Comparison of ENCODE assay signal across 12 cellular contexts in genomic region chr11:94184362-94184761, GRCh38. TPM values are rescaled to one million over a fixed set of nuclear protein-coding genes. Genes with fewer than 3 reads are reported as not detected.
DNase-seq lines count a peak whose midpoint lies in the region; ATAC-seq and TF ChIP-seq lines count a peak whose summit lies in the region.
"Had no signal": no experiment of that assay in that cellular context is flagged by ENCODE, and none has a peak within 500 bp of the region (broad histone marks: within the 10 kb centered on the region; RNA-seq: fewer than 3 reads in every experiment).

No MANE protein-coding gene starts in this region.

- intact Hi-C loops in IMR-90 (cut with micrococcal nuclease), result loop anchor here (5.0 kb wide), 1 partner anchor 277 kb away; no protein-coding TSS in a partner anchor
- intact Hi-C loops in adrenal gland (cut with DNase I), result no loop called here

- no peak overlapping the region for H2AK5ac ChIP-seq in IMR-90 (ENCODE audit: low read depth, low read length)

- H3K4me3 Mint-ChIP-seq in chondrocyte (ENCODE audit: unreplicated experiment) (no peak overlapping the region), immature natural killer cell (no peak overlapping the region)
- H3K4me3 Mint-ChIP-seq: activated naive CD4-positive, alpha-beta T cell treated with anti-CD3 and anti-CD28 coated beads, Interleukin-2, amount 50 U/mL, for 24 hours; natural killer cell treated with Interleukin-12 subunit alpha and Interleukin-12 subunit beta and Interleukin-15 and Interleukin-18, amount 100 ng/mL, for 72 hours; T-helper 17 cell had no signal

- no peak overlapping the region for H4K5ac ChIP-seq in IMR-90 (ENCODE audit: low read depth, low read length)

- H3K27ac ChIP-seq in IMR-90 (ENCODE audit: insufficient read depth, low read length) (no peak overlapping the region), osteoblast (ENCODE audit: low read depth, low read length) (no peak overlapping the region), adrenal gland (no peak overlapping the region)
- H3K27ac ChIP-seq: right lobe of liver had no signal

- H2BK20ac ChIP-seq in IMR-90 (ENCODE audit: low read depth, low read length), result no peak overlapping the region

- H4K20me1 ChIP-seq in IMR-90 (ENCODE audit: insufficient read depth, low read length) (peaks cover 3% of the 10 kb centered on the region), osteoblast (ENCODE audit: insufficient read depth, low read length) (no peaks in the 10 kb centered on the region)

- peaks cover 24% of the 10 kb centered on the region for H3K9me1 ChIP-seq in IMR-90 (ENCODE audit: insufficient read depth, low read length)

- H3K36me3 Mint-ChIP-seq in chondrocyte (ENCODE audit: low read depth) (peaks cover 19% of the 10 kb centered on the region), immature natural killer cell (peaks cover 18 to 27% (median 25%) of the 10 kb centered on the region in 3 donors)

- H3K4ac ChIP-seq in IMR-90 (ENCODE audit: low read depth, low read length), result peak overlapping the region; percentile 34; the same call in 1 of the 2 replicates

- no peak overlapping the region for H2BK120ac ChIP-seq in IMR-90 (ENCODE audit: low read depth, low read length)

- H3K9me3 Mint-ChIP-seq in chondrocyte (ENCODE audit: low read depth), result no peaks in the 10 kb centered on the region
- peaks cover 0 to 4% (median 0%) of the 10 kb centered on the region in 6 donors for H3K9me3 Mint-ChIP-seq in immature natural killer cell
- H3K9me3 Mint-ChIP-seq: activated naive CD4-positive, alpha-beta T cell treated with anti-CD3 and anti-CD28 coated beads, Interleukin-2, amount 50 U/mL, for 24 hours; natural killer cell treated with Interleukin-12 subunit alpha and Interleukin-12 subunit beta and Interleukin-15 and Interleukin-18, amount 100 ng/mL, for 72 hours had no signal

- H4K91ac ChIP-seq in IMR-90 (ENCODE audit: insufficient read depth, low read depth, low read length), result no peak overlapping the region

- no peaks in the 10 kb centered on the region for H3K27me3 ChIP-seq in IMR-90 (ENCODE audit: control insufficient read depth, insufficient read depth, low read length)
- no peaks in the 10 kb centered on the region for H3K27me3 ChIP-seq in osteoblast (ENCODE audit: insufficient read depth, low read length)
- no peaks in the 10 kb centered on the region for H3K27me3 ChIP-seq in adrenal gland
- H3K27me3 ChIP-seq: right lobe of liver had no signal

- H3K9me3 ChIP-seq in IMR-90 (ENCODE audit: control insufficient read depth, insufficient read depth, low read length) (no peaks in the 10 kb centered on the region), osteoblast (ENCODE audit: low read depth, low read length) (no peaks in the 10 kb centered on the region), adrenal gland (replicated peaks in 1 of 3) (no peaks in the 10 kb centered on the region)
- H3K9me3 ChIP-seq: right lobe of liver had no signal

- dilution Hi-C loops in IMR-90 (cut with HindIII; ENCODE audit: low sequenced_read_pairs, unreplicated experiment), result no loop called here

- no peak for DNase-seq in IMR-90
- no peak for DNase-seq in chondrocyte (ENCODE audit: low spot score)
- no peak for DNase-seq in osteoblast (ENCODE audit: insufficient read length, low spot score, missing footprints)
- no peak for DNase-seq in OCI-M1 (lab: John Stamatoyannopoulos, UW)
- no peak for DNase-seq in immature natural killer cell
- DNase-seq in adrenal gland, result no peak
- DNase-seq: T-helper 17 cell had no signal

- peaks cover 15 to 55% of the 10 kb centered on the region in 2 experiments for H3K79me1 ChIP-seq in IMR-90 (ENCODE audit: low read depth in 1 of 2, low read length in 2 of 2)

- no peaks in the 10 kb centered on the region for H3K27me3 Mint-ChIP-seq in chondrocyte (ENCODE audit: low read depth)
- peaks cover 0 to 2% (median 0%) of the 10 kb centered on the region in 3 donors for H3K27me3 Mint-ChIP-seq in immature natural killer cell (ENCODE audit: low read depth in 3 of 3)
- H3K27me3 Mint-ChIP-seq: activated naive CD4-positive, alpha-beta T cell treated with anti-CD3 and anti-CD28 coated beads, Interleukin-2, amount 50 U/mL, for 24 hours; natural killer cell treated with Interleukin-12 subunit alpha and Interleukin-12 subunit beta and Interleukin-15 and Interleukin-18, amount 100 ng/mL, for 72 hours; T-helper 17 cell had no signal

- no peak for ATAC-seq in IMR-90 (ENCODE audit: low read depth)
- no peak for ATAC-seq in HG03460 (IDR thresholded peaks at IDR 0.05; ENCODE audit: unreplicated experiment)
- ATAC-seq: natural killer cell treated with Interleukin-12 subunit alpha and Interleukin-12 subunit beta and Interleukin-15 and Interleukin-18, amount 100 ng/mL, for 72 hours had no signal

- no peak overlapping the region for H2BK5ac ChIP-seq in IMR-90 (ENCODE audit: low read depth, low read length, poor library complexity, severe bottlenecking)

- no TSS peak for BruUV-seq in IMR-90 (replicated peaks; lab: Mats Ljungman, UMichigan)

- TF ChIP-seq RAD21 in IMR-90 (IDR thresholded peaks at IDR 0.05; ENCODE audit: low read length), result no peak

- no peak overlapping the region for H3K18ac ChIP-seq in IMR-90 (ENCODE audit: low read depth, low read length)

- no peak overlapping the region for H3K56ac ChIP-seq in IMR-90 (ENCODE audit: extremely low read depth, insufficient read depth, low read length)

- CTCF ChIA-PET in IMR-90 (lab: Yijun Ruan, JAX), result interaction anchor here (0.6 to 3.5 kb wide), 5 partner anchors 9 to 289 kb away, joined by 3 to 17 read pairs (median 9); no protein-coding TSS in a partner anchor

- H3K27ac Mint-ChIP-seq in chondrocyte (ENCODE audit: unreplicated experiment) (peak overlapping the region; percentile 62), immature natural killer cell (no peak overlapping the region)
- H3K27ac Mint-ChIP-seq: activated naive CD4-positive, alpha-beta T cell treated with anti-CD3 and anti-CD28 coated beads, Interleukin-2, amount 50 U/mL, for 24 hours; natural killer cell treated with Interleukin-12 subunit alpha and Interleukin-12 subunit beta and Interleukin-15 and Interleukin-18, amount 100 ng/mL, for 72 hours; T-helper 17 cell had no signal

- no peak overlapping the region for H3K4me2 ChIP-seq in IMR-90 (ENCODE audit: low read depth, low read length)
- H3K4me2 ChIP-seq in osteoblast (ENCODE audit: insufficient read depth, low read length), result peak overlapping the region; percentile 61

- H2BK15ac ChIP-seq in IMR-90 (ENCODE audit: low read depth, low read length), result no peak overlapping the region

- H3K36me3 ChIP-seq in IMR-90 (ENCODE audit: control insufficient read depth, insufficient read depth, low read length) (peaks cover 20% of the 10 kb centered on the region), osteoblast (ENCODE audit: insufficient read depth, low read length) (peaks cover 14% of the 10 kb centered on the region), adrenal gland (replicated peaks in 1 of 2) (peaks cover 0 to 16% of the 10 kb centered on the region in 2 donors)

- H3K23ac ChIP-seq in IMR-90 (ENCODE audit: low read depth, low read length), result no peak overlapping the region

- H3K9ac ChIP-seq in IMR-90 (ENCODE audit: low read depth, low read length), result no peak overlapping the region

- H3K4me1 ChIP-seq in IMR-90 (ENCODE audit: control insufficient read depth, insufficient read depth, low read length) (peaks cover 26% of the 10 kb centered on the region), osteoblast (ENCODE audit: insufficient read depth, low read length) (peaks cover 14% of the 10 kb centered on the region), adrenal gland (replicated peaks in 1 of 2) (peaks cover 0 to 8% of the 10 kb centered on the region in 2 donors)
- H3K4me1 ChIP-seq: right lobe of liver had no signal

- TF ChIP-seq CTCF in IMR-90 (conservative IDR thresholded peaks at IDR 0.05; ENCODE audit: low read depth, low read length), result no peak
- no peak for TF ChIP-seq CTCF in chondrocyte (IDR thresholded peaks at IDR 0.05)
- TF ChIP-seq CTCF in osteoblast (IDR thresholded peaks at IDR 0.05; ENCODE audit: extremely low read depth, low read depth, low read length), result no peak
- no peak for TF ChIP-seq CTCF in adrenal gland (IDR thresholded peaks at IDR 0.05)

- H3K4me1 Mint-ChIP-seq in chondrocyte (ENCODE audit: low read depth) (peaks cover 34% of the 10 kb centered on the region), immature natural killer cell (no peaks in the 10 kb centered on the region)
- H3K4me1 Mint-ChIP-seq: activated naive CD4-positive, alpha-beta T cell treated with anti-CD3 and anti-CD28 coated beads, Interleukin-2, amount 50 U/mL, for 24 hours; T-helper 17 cell had no signal

- no CpG with 5 or more reads among the region's 1 CpG for WGBS in IMR-90 (ENCODE audit: extremely low coverage in 2 of 2, insufficient read length in 1 of 2), 2 experiments
- 52 to 90% (median 80%) methylated on average over 1 of the region's 1 CpG for WGBS in adrenal gland, 4 donors

- no peak overlapping the region for H4K8ac ChIP-seq in IMR-90 (ENCODE audit: low read depth in 2 of 2, low read length in 2 of 2)

- no peak overlapping the region for H3K14ac ChIP-seq in IMR-90 (replicated peaks; ENCODE audit: low read depth, low read length)

- POLR2A ChIA-PET in IMR-90 (lab: Charles Lee; ENCODE audit: unreplicated experiment), result no interaction called here

- H3K4me3 ChIP-seq in IMR-90 (ENCODE audit: insufficient read depth, low read depth, low read length), result no peak overlapping the region
- no peak overlapping the region for H3K4me3 ChIP-seq in osteoblast (ENCODE audit: insufficient read depth, low read length)
- no peak overlapping the region for H3K4me3 ChIP-seq in adrenal gland
- H3K4me3 ChIP-seq: GM12878, right lobe of liver had no signal

- H2AK9ac ChIP-seq in IMR-90 (replicated peaks; ENCODE audit: low read depth, low read length, poor library complexity), result no peak overlapping the region

- TF ChIP-seq POLR2A in IMR-90 (IDR thresholded peaks at IDR 0.05; ENCODE audit: low read depth, low read length), result no peak
- no peak for TF ChIP-seq POLR2A in adrenal gland (IDR thresholded peaks at IDR 0.05)

- H2AFZ ChIP-seq in IMR-90 (replicated peaks; ENCODE audit: low read length, poor library complexity) (no peak overlapping the region), osteoblast (ENCODE audit: low read length) (no peak overlapping the region)

- in situ Hi-C loops in IMR-90 (cut with MboI; ENCODE audit: low sequenced_read_pairs), result no loop called here

- no peaks in the 10 kb centered on the region for H3K79me2 ChIP-seq in osteoblast (ENCODE audit: insufficient read depth, low read length)

TF ChIP-seq in IMR-90, 13 proteins besides CTCF, POLR2A, EP300 and RAD21 (continues in another document):
- TF ChIP-seq MAFK (IDR thresholded peaks at IDR 0.05; ENCODE audit: low read depth, low read length) (no peak), MAZ (IDR thresholded peaks at IDR 0.05; ENCODE audit: borderline replicate concordance, low read depth, low read length) (no peak)

RNA-seq across cellular contexts. Expression of gene PANX1, which starts 55.7 kb away (rescaled TPM):
- total RNA-seq in IMR-90 (2012; rRNA removed) (70.3 and 70.8 TPM in 2 replicates), chondrocyte (25.6 to 36.4 TPM (median 35.7 TPM) in 3 replicates), osteoblast (41.3 and 48.1 TPM in 2 replicates), adrenal gland (10 to 100 TPM; 12.9 to 30.5 (median 17.3) TPM)
- polyA plus RNA-seq in IMR-90 (2012; rRNA removed) (26.3 and 29.8 TPM in 2 replicates), immature natural killer cell (10 to 100 TPM in 2 of 3 donors, 1 to 10 TPM in 1; 9.2 to 16.0 (median 12.8) TPM), adrenal gland (10 to 100 TPM in 1 of 3 donors, 1 to 10 TPM in 2; 3.3 to 17.0 (median 3.3) TPM)
- polyA plus RNA-seq in IMR-90 (2012; cell fraction: cytosol; rRNA removed), result 13.5 and 16.4 TPM in 2 replicates
- polyA plus RNA-seq in IMR-90 (2012; cell fraction: nucleus; rRNA removed; ENCODE audit: low replicate concordance), result 5.1 and 13.1 TPM in 2 replicates
